In genomic region chr10:78804356-78805032, GRCh38 we compare ENCODE assay signal across 11 cellular contexts.
A peak's percentile ranks its signal among the peaks of the same experiment; 100 is the strongest.
DNase-seq lines count a peak whose midpoint lies in the region; ATAC-seq and TF ChIP-seq lines count a peak whose summit lies in the region.
"Had no signal": no experiment of that assay in that cellular context is flagged by ENCODE, and none has a peak within 500 bp of the region (broad histone marks: within the 10 kb centered on the region; RNA-seq: fewer than 3 reads in every experiment).

No MANE protein-coding gene starts in this region.

- ATAC-seq in lung (ENCODE audit: insufficient read depth, low FRiP score) (no peak), GM18861 (IDR thresholded peaks at IDR 0.05; ENCODE audit: unreplicated experiment) (no peak)

- peak overlapping the region; percentile 26 for H3K27ac ChIP-seq in colonic mucosa
- peak overlapping the region; percentile 9 to 44 for H3K27ac ChIP-seq in lung (ENCODE audit: low read depth in 1 of 2, low read length in 1 of 2)
- H3K27ac ChIP-seq in skin epidermis, result peak overlapping the region in 16 of 21 experiments; percentile 14 to 83 (median 38)

- intact Hi-C loops in colonic mucosa (cut with DNase I), result no loop called here

- peaks cover 5% of the 10 kb centered on the region for H3K4me1 ChIP-seq in colonic mucosa
- peaks cover 3 to 33% of the 10 kb centered on the region in 2 donors for H3K4me1 ChIP-seq in lung (ENCODE audit: control insufficient read depth in 2 of 2, insufficient read depth in 2 of 2, low read length in 2 of 2)

- H3K4me3 ChIP-seq in colonic mucosa (no peak overlapping the region), lung (no peak overlapping the region), skin epidermis (no peak overlapping the region)

- H3K9me3 ChIP-seq in colonic mucosa, result no peaks in the 10 kb centered on the region
- no peaks in the 10 kb centered on the region for H3K9me3 ChIP-seq in lung (ENCODE audit: control insufficient read depth in 2 of 2, insufficient read depth in 1 of 2, low read length in 1 of 2)

- TF ChIP-seq CTCF in colonic mucosa (IDR thresholded peaks at IDR 0.05), result no peak
- no peak for TF ChIP-seq CTCF in lung (IDR thresholded peaks at IDR 0.05; ENCODE audit: control extremely low read depth, extremely low read depth)

- no peaks in the 10 kb centered on the region for H3K36me3 ChIP-seq in colonic mucosa
- no peaks in the 10 kb centered on the region for H3K36me3 ChIP-seq in lung (ENCODE audit: control insufficient read depth in 2 of 2, insufficient read depth in 2 of 2, low read length in 2 of 2)

- WGBS in lung, 2 donors, result 73 to 82% methylated on average over 7 of the region's 7 CpGs

- DNase-seq in EH (ENCODE audit: low read depth) (peak; percentile 22), colonic mucosa (no peak), lung (ENCODE audit: low spot score) (no peak), NCI-H2196 treated with DMSO at 0.1 percent for 48 hours (lab: John Stamatoyannopoulos, UW; ENCODE audit: unreplicated experiment) (no peak), NCI-H2107 treated with DMSO at 0.1 percent for 48 hours (lab: John Stamatoyannopoulos, UW; ENCODE audit: unreplicated experiment) (no peak)
- no peak for DNase-seq in activated naive CD4-positive, alpha-beta T cell treated with Interleukin-2 at 50 U/mL for 16 hours
- DNase-seq: AML-193, glutamatergic neuron, OCI-M1 had no signal

- H3K9ac ChIP-seq in colonic mucosa (ENCODE audit: low read depth in 2 of 2, low read length in 2 of 2), result no peak overlapping the region

- H3K27me3 ChIP-seq in colonic mucosa (no peaks in the 10 kb centered on the region), lung (ENCODE audit: control insufficient read depth, insufficient read depth) (no peaks in the 10 kb centered on the region)
